ENCODE assay signal across 8 cellular contexts in genomic region chr2:201149064-201149820, GRCh38. TPM values are rescaled to one million over a fixed set of nuclear protein-coding genes. Genes with fewer than 3 reads are reported as not detected.
A peak's percentile ranks its signal among the peaks of the same experiment; 100 is the strongest.
DNase-seq lines count a peak whose midpoint lies in the region; ATAC-seq and TF ChIP-seq lines count a peak whose summit lies in the region.

No MANE protein-coding gene starts in this region.

- peaks cover 7% of the 10 kb centered on the region for H3K36me3 ChIP-seq in ACC112 (ENCODE audit: insufficient read depth, low read length)
- H3K36me3 ChIP-seq in mucosa of descending colon (ENCODE audit: low read depth): no peaks in the 10 kb centered on the region
- peaks cover 2% of the 10 kb centered on the region; the same call in 1 of the 2 replicates for H3K36me3 ChIP-seq in BE2C

- H3K4me1 ChIP-seq in ACC112 (ENCODE audit: control insufficient read depth, insufficient read depth, low read length, unreplicated experiment): peaks cover 50% of the 10 kb centered on the region
- H3K4me1 ChIP-seq in mucosa of descending colon (ENCODE audit: low read depth): peaks cover 37% of the 10 kb centered on the region
- peaks cover 4% of the 10 kb centered on the region for H3K4me1 ChIP-seq in BE2C

- no peaks in the 10 kb centered on the region for H3K27me3 ChIP-seq in ACC112 (ENCODE audit: insufficient read depth, low read length)
- H3K27me3 ChIP-seq in BE2C: no peaks in the 10 kb centered on the region

- H3K9me3 ChIP-seq in mucosa of descending colon (no peaks in the 10 kb centered on the region), BE2C (no peaks in the 10 kb centered on the region)

- no peak overlapping the region for H2AFZ ChIP-seq in ACC112 (ENCODE audit: low read length, unreplicated experiment)

- 92 to 97% methylated on average over 2 of the region's 2 CpGs for WGBS in lower leg skin, 2 donors

- TF ChIP-seq CTCF in mucosa of descending colon (IDR thresholded peaks at IDR 0.05) (no peak), lower leg skin (IDR thresholded peaks at IDR 0.05) (no peak), BE2C (IDR thresholded peaks at IDR 0.05; ENCODE audit: low read depth, low read length) (no peak)

- H3K79me2 ChIP-seq in ACC112 (ENCODE audit: control insufficient read depth, insufficient read depth, low read length, unreplicated experiment): peaks cover 12% of the 10 kb centered on the region

- DNase-seq in LoVo (ENCODE audit: low spot score) (peak; percentile 89), dermis blood vessel endothelial cell (peak; percentile 84), mucosa of descending colon (peak in 1 of 3 donors; percentile 42), SIG-M5 treated with dmso at 0.1 percent for 504 hours (lab: John Stamatoyannopoulos, UW; ENCODE audit: unreplicated experiment) (no peak), lower leg skin (ENCODE audit: low spot score in 2 of 2) (no peak), BE2C (no peak)

- peak overlapping the region; percentile 100 for H3K27ac ChIP-seq in ACC112 (ENCODE audit: low read depth, low read length)

- intact Hi-C loops in mucosa of descending colon (cut with DNase I, micrococcal nuclease): no loop called here
- intact Hi-C loops in lower leg skin (cut with DNase I; ENCODE audit: low total_unique reads): no loop called here

- ATAC-seq in mucosa of descending colon: peak; percentile 85
- ATAC-seq in GM21619 (IDR thresholded peaks at IDR 0.05; ENCODE audit: unreplicated experiment): no peak

- TF ChIP-seq POLR2A in lower leg skin (IDR thresholded peaks at IDR 0.05): no peak

- peak overlapping the region; percentile 61 for H3K4me3 ChIP-seq in ACC112 (ENCODE audit: low read depth, low read length)
- no peak overlapping the region for H3K4me3 ChIP-seq in mucosa of descending colon
- H3K4me3 ChIP-seq in lower leg skin (ENCODE audit: low read depth, poor library complexity, severe bottlenecking): no peak overlapping the region
- no peak overlapping the region for H3K4me3 ChIP-seq in BE2C (ENCODE audit: low read depth, low read length)

RNA-seq across cellular contexts. Expression of gene CFLAR, which starts 33.3 kb away (rescaled TPM):
- total RNA-seq in dermis blood vessel endothelial cell (174 and 316 TPM in 2 replicates), mucosa of descending colon (100 to 1,000 TPM; 161 to 171 (median 166) TPM), lower leg skin (100 to 1,000 TPM; 136 to 163 (median 147) TPM)
- polyA plus RNA-seq in BE2C (2012; ENCODE audit: insufficient read depth, insufficient read length, low read depth): 11.6 TPM

RNA-seq across cellular contexts. Expression of gene CASP10, which starts 33.7 kb away (rescaled TPM):
- 68.7 and 94.8 TPM in 2 replicates for total RNA-seq in dermis blood vessel endothelial cell
- total RNA-seq in mucosa of descending colon: 10 to 100 TPM; 38.6 to 66.1 (median 58.5) TPM
- total RNA-seq in lower leg skin: 1 to 10 TPM; 4.0 to 6.3 (median 4.2) TPM
- polyA plus RNA-seq in BE2C (2012; ENCODE audit: insufficient read depth, insufficient read length, low read depth): 0.08 TPM

Comparison
In these comparisons a context has a peak if more than half of its experiments do, and no peak if none do; other contexts are left out.
1. DNase-seq: peak in LoVo (single experiment) and dermis blood vessel endothelial cell (single experiment); none in SIG-M5 treated with dmso at 0.1 percent for 504 hours (single experiment), lower leg skin (0 of 2) and BE2C (single experiment).